ENCODE assay signal across 7 cellular contexts in genomic region chr5:160419458-160420330, GRCh38. TPM values are rescaled to one million over a fixed set of nuclear protein-coding genes. Genes with fewer than 3 reads are reported as not detected.
A peak's percentile ranks its signal among the peaks of the same experiment; 100 is the strongest.
DNase-seq lines count a peak whose midpoint lies in the region; ATAC-seq and TF ChIP-seq lines count a peak whose summit lies in the region.

No MANE protein-coding gene starts in this region.

- H3K9me3 ChIP-seq in HUES6 (ENCODE audit: control insufficient read depth, insufficient read depth, low read depth, low read length): no peaks in the 10 kb centered on the region
- H3K9me3 ChIP-seq in mucosa of descending colon: no peaks in the 10 kb centered on the region

- H3K4me1 ChIP-seq in HUES6 (ENCODE audit: control insufficient read depth, insufficient read depth, low read length): peaks cover 22% of the 10 kb centered on the region
- H3K4me1 ChIP-seq in mucosa of descending colon (ENCODE audit: low read depth): peaks cover 12% of the 10 kb centered on the region

- H3K9ac ChIP-seq in HUES6 (ENCODE audit: low read length): peak overlapping the region; percentile 78

- TF ChIP-seq CTCF in brain (conservative IDR thresholded peaks at IDR 0.05): no peak
- no peak for TF ChIP-seq CTCF in mucosa of descending colon (IDR thresholded peaks at IDR 0.05)

- intact Hi-C loops in mucosa of descending colon (cut with DNase I, micrococcal nuclease): no loop called here

- no peaks in the 10 kb centered on the region for H3K9me3 Mint-ChIP-seq in brain

- H3K27ac Mint-ChIP-seq in brain: peak overlapping the region; percentile 92 to 99 (median 97)

- H3K4me1 Mint-ChIP-seq in brain: peaks cover 90% of the 10 kb centered on the region

- ATAC-seq in GM19351 (IDR thresholded peaks at IDR 0.05; ENCODE audit: unreplicated experiment) (peak; percentile 32), mucosa of descending colon (no peak), GM18519 (IDR thresholded peaks at IDR 0.05; ENCODE audit: low FRiP score, unreplicated experiment) (no peak), HG03108 (IDR thresholded peaks at IDR 0.05; ENCODE audit: unreplicated experiment) (no peak)

- H3K4me3 ChIP-seq in HUES6 (ENCODE audit: low read depth, low read length): peak overlapping the region; percentile 88
- H3K4me3 ChIP-seq in mucosa of descending colon: peak overlapping the region; percentile 69

- peaks cover 16% of the 10 kb centered on the region for H3K27me3 Mint-ChIP-seq in brain

- DNase-seq in mucosa of descending colon: no peak
- DNase-seq in NCI-H2081 treated with DMSO at 0.1 percent for 48 hours (lab: John Stamatoyannopoulos, UW): no peak

- peak overlapping the region; percentile 96 to 98 (median 97) for H3K4me3 Mint-ChIP-seq in brain

- H3K27me3 ChIP-seq in HUES6 (ENCODE audit: control insufficient read depth, insufficient read depth, low read length): no peaks in the 10 kb centered on the region

- H3K27ac ChIP-seq in HUES6 (ENCODE audit: low read depth, low read length): peak overlapping the region; percentile 75; the same call in 1 of the 2 replicates

- peaks cover 7% of the 10 kb centered on the region for H3K36me3 Mint-ChIP-seq in brain

- H3K36me3 ChIP-seq in HUES6 (ENCODE audit: control insufficient read depth, insufficient read depth, low read length) (peaks cover 24% of the 10 kb centered on the region), mucosa of descending colon (ENCODE audit: low read depth) (no peaks in the 10 kb centered on the region)

RNA-seq across cellular contexts. Expression of gene SLU7, which starts 0.8 kb away (rescaled TPM):
- 27.1 TPM for polyA plus RNA-seq in brain (ENCODE audit: insufficient read depth, low read depth, low replicate concordance)
- total RNA-seq in mucosa of descending colon: 10 to 100 TPM; 46.4 to 52.3 (median 49.5) TPM

RNA-seq across cellular contexts. Expression of gene PTTG1, which starts 2.0 kb away (rescaled TPM):
- 172 TPM for polyA plus RNA-seq in brain (ENCODE audit: insufficient read depth, low read depth, low replicate concordance)
- 10 to 100 TPM in 1 of 3 donors, 1 to 10 TPM in 2; 5.8 to 46.8 (median 9.0) TPM for total RNA-seq in mucosa of descending colon

RNA-seq across cellular contexts. Expression of gene FAM200C, which starts 19.8 kb away (rescaled TPM):
- 3.9 TPM for polyA plus RNA-seq in brain (ENCODE audit: insufficient read depth, low read depth, low replicate concordance)
- 1 to 10 TPM; 1.7 to 4.3 (median 1.9) TPM for total RNA-seq in mucosa of descending colon

RNA-seq across cellular contexts. Expression of gene C1QTNF2, which starts 49.3 kb away (rescaled TPM):
- 0.39 TPM for polyA plus RNA-seq in brain (ENCODE audit: insufficient read depth, low read depth, low replicate concordance)
- total RNA-seq in mucosa of descending colon: 1 to 10 TPM in 1 of 3 donors, under 1 TPM in 2; 0.43 to 1.5 (median 0.89) TPM
